8 cellular contexts compared by ENCODE assay signal in genomic region chr15:43510230-43511011, GRCh38. TPM values are rescaled to one million over a fixed set of nuclear protein-coding genes. Genes with fewer than 3 reads are reported as not detected.
DNase-seq lines count a peak whose midpoint lies in the region; ATAC-seq and TF ChIP-seq lines count a peak whose summit lies in the region.

No MANE protein-coding gene starts in this region.

- no peaks in the 10 kb centered on the region for H3K4me1 ChIP-seq in prostate gland (replicated peaks)
- peaks cover 2% of the 10 kb centered on the region for H3K4me1 ChIP-seq in urinary bladder (ENCODE audit: insufficient read depth)

- H3K4me3 ChIP-seq in prostate gland (peak overlapping the region; percentile 51 to 52), urinary bladder (ENCODE audit: low read depth, low read length) (peak overlapping the region; percentile 49)

- H3K36me3 ChIP-seq in prostate gland (no peaks in the 10 kb centered on the region), urinary bladder (ENCODE audit: insufficient read depth) (no peaks in the 10 kb centered on the region)

- no peaks in the 10 kb centered on the region for H3K27me3 ChIP-seq in prostate gland (replicated peaks; ENCODE audit: insufficient read depth)

- TF ChIP-seq CTCF in GM13977 (IDR thresholded peaks at IDR 0.05; ENCODE audit: extremely low read depth, insufficient read depth, missing control alignments) (no peak), prostate gland (IDR thresholded peaks at IDR 0.05) (peak in 2 of 4 experiments; percentile 43 to 44)

- DNase-seq in GM13977 (ENCODE audit: low spot score) (peak; percentile 97), NCI-H146 treated with DMSO at 0.1 percent for 48 hours (lab: John Stamatoyannopoulos, UW; ENCODE audit: unreplicated experiment) (peak; percentile 84), T-helper 1 cell (peak; percentile 92 to 99 (median 95)), amygdala (lab: John Stamatoyannopoulos, UW) (peak; percentile 65 to 99 (median 98)), left ventricle myocardium superior (peak; percentile 100), prostate gland (ENCODE audit: low spot score) (peak; percentile 97)

- ATAC-seq in HG02884 (IDR thresholded peaks at IDR 0.05; ENCODE audit: unreplicated experiment) (peak; percentile 96), left ventricle myocardium superior (peak; percentile 96)

- in situ Hi-C loops in GM13977 (cut with MboI; ENCODE audit: low pct_unique_long_range_greater_than_20kb, low sequenced_read_pairs, unreplicated experiment) = no loop called here

- peak; percentile 64 for TF ChIP-seq POLR2A in prostate gland (IDR thresholded peaks at IDR 0.05)

- H3K27ac ChIP-seq in prostate gland (peak overlapping the region; percentile 70 to 83), urinary bladder (ENCODE audit: low read depth) (peak overlapping the region; percentile 23)

- WGBS in prostate gland = under 1% methylated on average over 31 of the region's 41 CpGs
- under 1% methylated on average over 41 of the region's 41 CpGs for WGBS in urinary bladder

- intact Hi-C loops in left ventricle myocardium superior (cut with micrococcal nuclease) = loop anchor here (5.0 kb wide), 1 partner anchor 68 kb away; no protein-coding TSS in a partner anchor
- intact Hi-C loops in prostate gland (cut with DNase I) = loop anchor here (1.0 to 5.0 kb wide), 2 partner anchors 17 to 68 kb away; partner anchors contain the start of gene TP53BP1

- H3K9me3 ChIP-seq in prostate gland = no peaks in the 10 kb centered on the region

RNA-seq across cellular contexts. Expression of gene MAP1A, which starts 7.0 kb away (rescaled TPM):
- total RNA-seq in left ventricle myocardium superior (13.0 TPM), prostate gland (10 to 100 TPM in 1 of 2 donors, 1 to 10 TPM in 1; 6.2 to 21.9 TPM), urinary bladder (14.3 TPM)
- polyA plus RNA-seq in urinary bladder = 27.3 TPM

RNA-seq across cellular contexts. Expression of gene TP53BP1, which starts 17.5 kb away (rescaled TPM):
- total RNA-seq in left ventricle myocardium superior (25.3 TPM), prostate gland (10 to 100 TPM; 36.3 to 73.6 TPM), urinary bladder (106 TPM)
- polyA plus RNA-seq in urinary bladder = 16.7 TPM

Comparison
In these comparisons a context has a peak if more than half of its experiments do, and no peak if none do; other contexts are left out.
1. Peak in every context shown above with its lines: DNase-seq, ATAC-seq, H3K4me3 ChIP-seq and H3K27ac ChIP-seq.